In the genomic region with DNA sequence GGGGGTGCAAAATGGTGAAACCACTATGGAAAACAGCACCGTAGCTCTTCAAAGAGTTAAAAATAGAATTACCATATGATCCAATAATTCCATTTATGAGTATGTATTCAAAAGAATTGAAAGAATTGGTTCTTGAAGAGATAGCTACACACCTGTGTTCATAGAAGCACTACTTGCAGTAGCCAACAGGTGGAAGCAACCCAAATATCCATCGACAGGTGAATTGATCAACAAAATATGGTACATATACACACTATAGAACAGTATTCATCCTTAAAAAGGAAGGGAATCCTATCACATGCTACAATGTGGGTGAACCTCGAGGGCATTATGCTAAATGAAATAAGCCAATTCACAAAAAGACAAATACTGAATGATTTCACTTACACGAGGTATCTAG, we compare ENCODE assay signal across 22 cellular contexts.
DNase-seq lines count a peak whose midpoint lies in the region; ATAC-seq and TF ChIP-seq lines count a peak whose summit lies in the region.
"Had no signal": no experiment of that assay in that cellular context is flagged by ENCODE, and none has a peak within 500 bp of the region (broad histone marks: within the 10 kb centered on the region; RNA-seq: fewer than 3 reads in every experiment).

No MANE protein-coding gene starts in this region.

- no peak overlapping the region for H3K4me3 Mint-ChIP-seq in endodermal cell
- H3K4me3 Mint-ChIP-seq in stimulated activated naive B cell treated with anti-CD40 and anti-IgM and Interleukin-4, amounts not matched to agents 10 μg/mL and 1 μg/mL and 100 μg/mL, for 72 hours = no peak overlapping the region
- H3K4me3 Mint-ChIP-seq: CD8-positive, alpha-beta T cell had no signal

- no peaks in the 10 kb centered on the region for H3K36me3 ChIP-seq in endodermal cell (ENCODE audit: control insufficient read depth, insufficient read depth, low read length)
- H3K36me3 ChIP-seq: MG63, SJSA1 had no signal

- no peaks in the 10 kb centered on the region for H3K9me3 ChIP-seq in endodermal cell (ENCODE audit: control insufficient read depth, low read length)
- H3K9me3 ChIP-seq: SJSA1 had no signal

- H3K9me3 Mint-ChIP-seq in endodermal cell = peaks cover 2% of the 10 kb centered on the region
- peaks cover 4 to 7% of the 10 kb centered on the region in 2 donors for H3K9me3 Mint-ChIP-seq in stimulated activated naive B cell treated with anti-CD40 and anti-IgM and Interleukin-4, amounts not matched to agents 10 μg/mL and 1 μg/mL and 100 μg/mL, for 72 hours

- ATAC-seq in Right ventricle myocardium superior (ENCODE audit: poor library complexity) (no peak), GM19351 (IDR thresholded peaks at IDR 0.05; ENCODE audit: unreplicated experiment) (no peak)
- no peak for ATAC-seq in stimulated activated naive B cell treated with anti-CD40 and anti-IgM and Interleukin-4, amounts not matched to agents 10 μg/mL and 1 μg/mL and 100 μg/mL, for 72 hours (replicated peaks)
- ATAC-seq: CD8-positive, alpha-beta T cell; K562; Right ventricle myocardium inferior had no signal

- H3K36me3 Mint-ChIP-seq in endodermal cell (ENCODE audit: low read depth) = no peaks in the 10 kb centered on the region
- H3K36me3 Mint-ChIP-seq in stimulated activated naive B cell treated with anti-CD40 and anti-IgM and Interleukin-4, amounts not matched to agents 10 μg/mL and 1 μg/mL and 100 μg/mL, for 72 hours = no peaks in the 10 kb centered on the region
- H3K36me3 Mint-ChIP-seq: CD8-positive, alpha-beta T cell had no signal

- no peaks in the 10 kb centered on the region for H3K4me1 Mint-ChIP-seq in endodermal cell
- no peaks in the 10 kb centered on the region for H3K4me1 Mint-ChIP-seq in stimulated activated naive B cell treated with anti-CD40 and anti-IgM and Interleukin-4, amounts not matched to agents 10 μg/mL and 1 μg/mL and 100 μg/mL, for 72 hours

- H3K4me3 ChIP-seq in LNCaP clone FGC (ENCODE audit: low read depth, low read length) = no peak overlapping the region
- no peak overlapping the region for H3K4me3 ChIP-seq in endodermal cell (ENCODE audit: low read length)
- H3K4me3 ChIP-seq: K562, MG63, PC-9, SJSA1 had no signal

- H3K9ac ChIP-seq in endodermal cell (ENCODE audit: extremely low read depth, low read length, poor library complexity, severe bottlenecking) = no peak overlapping the region

- H3K27me3 Mint-ChIP-seq in endodermal cell (ENCODE audit: insufficient read depth) = no peaks in the 10 kb centered on the region
- peaks cover 0 to 6% of the 10 kb centered on the region in 2 donors for H3K27me3 Mint-ChIP-seq in stimulated activated naive B cell treated with anti-CD40 and anti-IgM and Interleukin-4, amounts not matched to agents 10 μg/mL and 1 μg/mL and 100 μg/mL, for 72 hours

- TF ChIP-seq CTCF in 22Rv1 (IDR thresholded peaks at IDR 0.05) = peak; percentile 24; the same call in 1 of the 2 replicates
- 0 out of 3 replicates have a peak, but pooled peaks have one; percentile 7 for TF ChIP-seq CTCF in GM12872 (IDR thresholded peaks at IDR 0.05; ENCODE audit: insufficient read depth, low read depth, low read length)
- TF ChIP-seq CTCF in LNCaP clone FGC (IDR thresholded peaks at IDR 0.05; ENCODE audit: control insufficient read depth, extremely low read depth, insufficient read depth) = 0 out of 2 replicates have a peak, but pooled peaks have one; percentile 7
- peak; percentile 65 for TF ChIP-seq CTCF in endodermal cell (conservative IDR thresholded peaks at IDR 0.05)

- H3K27me3 ChIP-seq in endodermal cell (ENCODE audit: control insufficient read depth, insufficient read depth, low read length, poor library complexity, severe bottlenecking) = no peaks in the 10 kb centered on the region
- H3K27me3 ChIP-seq: MG63, SJSA1 had no signal

- no peak overlapping the region for H3K27ac Mint-ChIP-seq in endodermal cell
- no peak overlapping the region for H3K27ac Mint-ChIP-seq in stimulated activated naive B cell treated with anti-CD40 and anti-IgM and Interleukin-4, amounts not matched to agents 10 μg/mL and 1 μg/mL and 100 μg/mL, for 72 hours
- H3K27ac Mint-ChIP-seq: CD8-positive, alpha-beta T cell had no signal

- H3K27ac ChIP-seq in 22Rv1 (no peak overlapping the region), endodermal cell (ENCODE audit: low read depth, low read length) (no peak overlapping the region)
- H3K27ac ChIP-seq: PC-9, SJSA1 had no signal

- no peak for DNase-seq in LNCaP clone FGC (ENCODE audit: low read depth)
- DNase-seq in endodermal cell = no peak
- no peak for DNase-seq in Right ventricle myocardium superior
- DNase-seq in superior temporal gyrus (ENCODE audit: extremely low spot score) = no peak
- no peak for DNase-seq in stimulated activated naive B cell treated with anti-CD40 and anti-IgM and Interleukin-4, amounts not matched to agents 10 μg/mL and 1 μg/mL and 100 μg/mL, for 72 hours
- DNase-seq: C1 segment of cervical spinal cord; Calu3; CD8-positive, alpha-beta T cell; Kasumi-1; MG63; NCI-H2029; NCI-H446 treated with DMSO at 0.1 percent for 48 hours; NCI-H526; NCI-H82; NK-92 treated with Interleukin-12 subunit alpha and Interleukin-12 subunit beta, amount 100 ng/mL, for 24 hours; PC-9 had no signal

- WGBS in endodermal cell (ENCODE audit: insufficient coverage in 1 of 2, insufficient read length in 1 of 2), 2 experiments = 96 to 100% methylated on average over 1 to 3 of the region's 4 CpGs

- intact Hi-C loops in Right ventricle myocardium superior (cut with DNase I) = no loop called here

- no peaks in the 10 kb centered on the region for H3K4me1 ChIP-seq in endodermal cell (ENCODE audit: control insufficient read depth, insufficient read depth, low read length)
- H3K4me1 ChIP-seq: SJSA1 had no signal

Comparison
In these comparisons a context has a peak if more than half of its experiments do, and no peak if none do; other contexts are left out.
1. CTCF ChIP-seq: peak in every context shown above with its lines; median percentile 65 in endodermal cell; 24 in 22Rv1; 7 in GM12872; 7 in LNCaP clone FGC.